1 cellular context compared by ENCODE assay signal in genomic region chr1:23699280-23700179, GRCh38.
TF ChIP-seq lines count a peak whose summit lies in the region.

No MANE protein-coding gene starts in this region.

TF ChIP-seq in GM12878, 131 proteins besides CTCF, POLR2A, EP300 and RAD21 (continued from another document):
- TF ChIP-seq ZNF687 (IDR thresholded peaks at IDR 0.05) (no peak), PAX5 (IDR thresholded peaks at IDR 0.05; ENCODE audit: borderline replicate concordance, low read depth, low read length) (no peak), SPI1 (IDR thresholded peaks at IDR 0.05; ENCODE audit: borderline replicate concordance, insufficient read depth, low read depth, low read length) (no peak), CEBPZ (IDR thresholded peaks at IDR 0.05; ENCODE audit: low read depth, low read length) (no peak), EED (IDR thresholded peaks at IDR 0.05; ENCODE audit: low read depth) (no peak), RB1 (IDR thresholded peaks at IDR 0.05; ENCODE audit: borderline replicate concordance) (no peak), SUPT20H (IDR thresholded peaks at IDR 0.05; ENCODE audit: borderline replicate concordance, control insufficient read depth, low read depth, low read length) (no peak), NR2F1 (conservative IDR thresholded peaks at IDR 0.05) (no peak)
